In genomic region chr1:53684741-53685140, GRCh38 we compare ENCODE assay signal across 22 cellular contexts. TPM values are rescaled to one million over a fixed set of nuclear protein-coding genes. Genes with fewer than 3 reads are reported as not detected.
DNase-seq lines count a peak whose midpoint lies in the region; TF ChIP-seq lines count a peak whose summit lies in the region.
"Had no signal": no experiment of that assay in that cellular context is flagged by ENCODE, and none has a peak within 500 bp of the region (broad histone marks: within the 10 kb centered on the region; RNA-seq: fewer than 3 reads in every experiment).

No MANE protein-coding gene starts in this region.

- H3K27me3 ChIP-seq in prostate gland (replicated peaks; ENCODE audit: insufficient read depth): peaks cover 4% of the 10 kb centered on the region
- H3K27me3 ChIP-seq: ovary, Peyer's patch had no signal

- H3K9me3 ChIP-seq in prostate gland: no peaks in the 10 kb centered on the region
- H3K9me3 ChIP-seq: breast epithelium, gastrocnemius medialis, ovary, Peyer's patch had no signal

- no peak overlapping the region for H3K27ac Mint-ChIP-seq in activated naive CD4-positive, alpha-beta T cell treated with anti-CD3 and anti-CD28 coated beads for 36 hours
- H3K27ac Mint-ChIP-seq: activated CD8-positive, alpha-beta memory T cell treated with anti-CD3 and anti-CD28 coated beads, Interleukin-2, amount 10 ng/mL, durations not matched to agents 7 days and 5 days; naive thymus-derived CD4-positive, alpha-beta T cell had no signal

- H3K4me3 Mint-ChIP-seq in activated naive CD4-positive, alpha-beta T cell treated with anti-CD3 and anti-CD28 coated beads for 36 hours: no peak overlapping the region
- H3K4me3 Mint-ChIP-seq: activated CD8-positive, alpha-beta memory T cell treated with anti-CD3 and anti-CD28 coated beads, Interleukin-2, amount 10 ng/mL, durations not matched to agents 7 days and 5 days; naive thymus-derived CD4-positive, alpha-beta T cell had no signal

- CTCF ChIA-PET in activated naive CD4-positive, alpha-beta T cell treated with anti-CD3 and anti-CD28 coated beads for 36 hours (lab: Charles Lee): no interaction called here

- no peaks in the 10 kb centered on the region for H3K4me1 ChIP-seq in prostate gland (replicated peaks)
- H3K4me1 ChIP-seq: breast epithelium, gastrocnemius medialis had no signal

- peaks cover 6% of the 10 kb centered on the region for H3K4me1 Mint-ChIP-seq in activated naive CD4-positive, alpha-beta T cell treated with anti-CD3 and anti-CD28 coated beads for 36 hours (ENCODE audit: low read depth)

- TF ChIP-seq CTCF in epithelial cell of proximal tubule (conservative IDR thresholded peaks at IDR 0.05; ENCODE audit: low read depth, low read length): no peak
- TF ChIP-seq CTCF in prostate gland (IDR thresholded peaks at IDR 0.05): no peak

- WGBS in prostate gland: 73% methylated on average over 1 of the region's 1 CpG

- peak overlapping the region; percentile 16 to 26 for H3K27ac ChIP-seq in prostate gland
- H3K27ac ChIP-seq: breast epithelium, C4-2B, coronary artery, gastrocnemius medialis, ovary, Peyer's patch had no signal

- H3K36me3 Mint-ChIP-seq in activated naive CD4-positive, alpha-beta T cell treated with anti-CD3 and anti-CD28 coated beads for 36 hours (ENCODE audit: low read depth): no peaks in the 10 kb centered on the region
- H3K36me3 Mint-ChIP-seq: activated CD8-positive, alpha-beta memory T cell treated with anti-CD3 and anti-CD28 coated beads, Interleukin-2, amount 10 ng/mL, durations not matched to agents 7 days and 5 days; naive thymus-derived CD4-positive, alpha-beta T cell had no signal

- H3K4me3 ChIP-seq in epithelial cell of proximal tubule (ENCODE audit: low read depth, low read length) (peak overlapping the region; percentile 23), prostate gland (no peak overlapping the region)
- H3K4me3 ChIP-seq: breast epithelium, coronary artery, gastrocnemius medialis, ovary, Peyer's patch had no signal

- no peaks in the 10 kb centered on the region for H3K9me3 Mint-ChIP-seq in activated naive CD4-positive, alpha-beta T cell treated with anti-CD3 and anti-CD28 coated beads for 36 hours
- H3K9me3 Mint-ChIP-seq: naive thymus-derived CD4-positive, alpha-beta T cell had no signal

- no peaks in the 10 kb centered on the region for H3K36me3 ChIP-seq in prostate gland
- H3K36me3 ChIP-seq: breast epithelium, gastrocnemius medialis, ovary, Peyer's patch had no signal

- peak; percentile 13 for DNase-seq in ELF-1 (ENCODE audit: low read depth, low spot score)
- peak; percentile 22 for DNase-seq in M059J (ENCODE audit: low read depth)
- no peak for DNase-seq in epithelial cell of proximal tubule (ENCODE audit: low read depth)
- DNase-seq in prostate gland (ENCODE audit: low spot score): no peak
- no peak for DNase-seq in activated naive CD4-positive, alpha-beta T cell treated with anti-CD3 and anti-CD28 coated beads for 36 hours
- DNase-seq in stimulated activated naive CD4-positive, alpha-beta T cell (lab: John Stamatoyannopoulos, UW): no peak
- no peak for DNase-seq in SHP77 (lab: John Stamatoyannopoulos, UW)
- DNase-seq: activated CD4-positive, CD25-positive, alpha-beta regulatory T cell; activated CD8-positive, alpha-beta memory T cell treated with anti-CD3 and anti-CD28 coated beads, Interleukin-2, amount 10 ng/mL, durations not matched to agents 7 days and 5 days; activated naive CD4-positive, alpha-beta T cell treated with anti-CD3 and anti-CD28 coated beads, Interleukin-2, amount 50 U/mL, for 16 hours; DMS153; gastrocnemius medialis; midbrain; naive thymus-derived CD4-positive, alpha-beta T cell; NCI-H187 treated with DMSO at 0.1 percent for 48 hours; NCI-H526 treated with DMSO at 0.1 percent for 48 hours; ovary; Peyer's patch had no signal

- no peaks in the 10 kb centered on the region for H3K27me3 Mint-ChIP-seq in activated naive CD4-positive, alpha-beta T cell treated with anti-CD3 and anti-CD28 coated beads for 36 hours (ENCODE audit: low read depth)

- no peak for TF ChIP-seq POLR2A in prostate gland (IDR thresholded peaks at IDR 0.05)

- intact Hi-C loops in prostate gland (cut with DNase I): loop anchor here (5.0 to 10.0 kb wide), 2 partner anchors 120 to 197 kb away; no protein-coding TSS in a partner anchor
- intact Hi-C loops in activated naive CD4-positive, alpha-beta T cell treated with anti-CD3 and anti-CD28 coated beads for 36 hours (cut with micrococcal nuclease): no loop called here

RNA-seq across cellular contexts. Expression of gene GLIS1, which starts 54.2 kb away (rescaled TPM):
- 2.3 and 3.0 TPM in 2 replicates for total RNA-seq in M059J (2014; rRNA removed; shearing (Covaris generic))
- total RNA-seq in epithelial cell of proximal tubule (2.5 and 2.7 TPM in 2 replicates), prostate gland (1 to 10 TPM; 1.1 to 8.1 TPM)
- not detected for total RNA-seq in activated naive CD4-positive, alpha-beta T cell treated with anti-CD3 and anti-CD28 coated beads for 36 hours
- total RNA-seq: activated CD8-positive, alpha-beta memory T cell treated with anti-CD3 and anti-CD28 coated beads, Interleukin-2, amount 10 ng/mL, durations not matched to agents 7 days and 5 days; gastrocnemius medialis; left lobe of liver; naive thymus-derived CD4-positive, alpha-beta T cell had no signal

Comparison
In these comparisons a context has a peak if more than half of its experiments do, and no peak if none do; other contexts are left out.
1. DNase-seq: peak in ELF-1 (single experiment) and M059J (single experiment); none in epithelial cell of proximal tubule (single experiment), prostate gland (single experiment), activated naive CD4-positive, alpha-beta T cell treated with anti-CD3 and anti-CD28 coated beads for 36 hours (single experiment), stimulated activated naive CD4-positive, alpha-beta T cell (0 of 6) and SHP77 (0 of 2).